In the genomic region with DNA sequence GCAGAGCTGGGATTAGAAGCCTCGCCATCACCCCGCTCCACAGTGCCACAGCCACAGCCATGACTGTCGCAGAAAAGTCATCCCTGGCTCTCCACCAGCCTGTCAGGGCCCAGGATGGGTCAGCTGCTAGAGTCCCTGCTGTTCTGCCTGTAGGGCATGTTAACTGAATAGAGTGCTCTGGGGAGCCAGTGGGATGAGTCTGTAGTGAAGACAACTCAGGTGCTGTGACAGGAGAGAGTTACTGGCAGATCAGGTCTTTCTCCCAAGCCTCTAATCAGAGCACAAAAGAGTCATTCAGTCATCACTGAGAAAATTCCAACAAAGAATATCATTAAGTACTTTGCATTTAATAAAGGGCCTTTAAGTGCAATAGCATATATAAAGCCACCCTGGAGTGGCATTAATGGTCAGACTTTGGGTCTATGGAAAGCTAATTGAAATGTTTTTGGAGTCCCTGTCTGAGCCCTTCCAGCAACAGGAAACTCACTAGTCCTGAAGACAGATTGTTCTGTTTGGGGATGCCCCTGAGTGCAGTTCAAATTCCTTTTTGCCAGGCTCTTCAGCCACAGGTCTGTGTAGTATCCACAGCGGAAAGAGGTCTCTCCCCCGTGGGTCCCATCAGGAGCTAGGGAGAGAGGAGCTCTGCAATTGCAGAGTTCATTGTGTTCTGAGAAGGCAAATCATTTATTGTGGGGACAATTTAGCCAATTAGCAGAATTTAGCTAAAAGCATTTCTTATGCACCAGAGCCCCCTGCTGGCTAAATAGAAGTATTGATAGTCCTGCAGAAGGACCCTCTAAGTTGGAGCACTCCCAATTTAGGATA, we compare ENCODE assay signal across 2 cellular contexts.
TF ChIP-seq lines count a peak whose summit lies in the region.

No MANE protein-coding gene starts in this region.

TF ChIP-seq in SK-N-SH, 30 proteins besides CTCF, POLR2A, EP300 and RAD21:
- TF ChIP-seq MEF2A (IDR thresholded peaks at IDR 0.05; ENCODE audit: borderline replicate concordance, low read depth) = no peak
- TF ChIP-seq CHD2 (IDR thresholded peaks at IDR 0.05; ENCODE audit: low read length, partially characterized antibody) = no peak
- peak; percentile 86 for TF ChIP-seq SMC3 (IDR thresholded peaks at IDR 0.05; ENCODE audit: low read depth, low read length)

TF ChIP-seq in H1, 55 proteins besides CTCF, POLR2A, EP300 and RAD21:
- TF ChIP-seq RNF2 (IDR thresholded peaks at IDR 0.05; ENCODE audit: borderline replicate concordance, low read depth, low read length, missing control alignments, poor library complexity, severe bottlenecking) (no peak), SP1 (IDR thresholded peaks at IDR 0.05; ENCODE audit: low read depth, low read length) (0 out of 2 replicates have a peak, but pooled peaks have one; percentile 4), KDM4A (IDR thresholded peaks at IDR 0.05; ENCODE audit: low read depth, low read length, severe bottlenecking) (no peak), SIN3A (conservative IDR thresholded peaks at IDR 0.05 in 1 of 2, IDR thresholded peaks at IDR 0.05 in 1 of 2; ENCODE audit: low read depth in 1 of 2, low read length in 2 of 2) (peak in 1 of 2 experiments; percentile 46; a peak in 1 of 4 replicates), MAFK (IDR thresholded peaks at IDR 0.05; ENCODE audit: low read depth, low read length) (no peak), SAP30 (IDR thresholded peaks at IDR 0.05; ENCODE audit: insufficient read depth, insufficient replicate concordance, low read length) (peak; percentile 43), RXRA (IDR thresholded peaks at IDR 0.05; ENCODE audit: insufficient read depth, low read depth, low read length) (no peak), SIRT6 (IDR thresholded peaks at IDR 0.05; ENCODE audit: low read length) (no peak), ASH2L (IDR thresholded peaks at IDR 0.05; ENCODE audit: low read length) (no peak), CEBPB (IDR thresholded peaks at IDR 0.05; ENCODE audit: low read depth, low read length) (no peak), HDAC2 (IDR thresholded peaks at IDR 0.05; ENCODE audit: borderline replicate concordance in 1 of 2, low read depth in 2 of 2, low read length in 2 of 2) (0 out of 4 replicates have a peak, but pooled peaks of 1 of the 2 experiments have one; percentile 68), BRCA1 (IDR thresholded peaks at IDR 0.05; ENCODE audit: low read depth, low read length) (no peak), BACH1 (IDR thresholded peaks at IDR 0.05; ENCODE audit: low read length) (no peak), TEAD4 (IDR thresholded peaks at IDR 0.05; ENCODE audit: low read depth, low read length) (no peak), SRF (IDR thresholded peaks at IDR 0.05; ENCODE audit: low read depth, low read length) (peak; percentile 38; the same call in 1 of the 2 replicates), TCF12 (IDR thresholded peaks at IDR 0.05; ENCODE audit: low read depth, low read length) (no peak), TAF1 (IDR thresholded peaks at IDR 0.05; ENCODE audit: low read depth, low read length) (no peak), TBP (IDR thresholded peaks at IDR 0.05; ENCODE audit: low read depth, low read length) (no peak), NANOG (IDR thresholded peaks at IDR 0.05; ENCODE audit: insufficient read depth, low read depth, low read length, poor library complexity, severe bottlenecking) (peak; percentile 90), PHF8 (conservative IDR thresholded peaks at IDR 0.05; ENCODE audit: low read depth, low read length) (no peak), GTF2F1 (IDR thresholded peaks at IDR 0.05; ENCODE audit: borderline replicate concordance, low read depth, low read length) (no peak), TAF7 (optimal IDR thresholded peaks at IDR 0.05; ENCODE audit: borderline replicate concordance, low read depth, low read length) (no peak)
- TF ChIP-seq, protein P1, sequence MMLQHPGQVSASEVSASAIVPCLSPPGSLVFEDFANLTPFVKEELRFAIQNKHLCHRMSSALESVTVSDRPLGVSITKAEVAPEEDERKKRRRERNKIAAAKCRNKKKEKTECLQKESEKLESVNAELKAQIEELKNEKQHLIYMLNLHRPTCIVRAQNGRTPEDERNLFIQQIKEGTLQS (IDR thresholded peaks at IDR 0.05; ENCODE audit: insufficient read depth, low read depth, low read length) = no peak
